ENCODE assay signal across 9 cellular contexts in genomic region chr12:30989754-30990153, GRCh38.
DNase-seq lines count a peak whose midpoint lies in the region; ATAC-seq, FAIRE-seq and TF ChIP-seq lines count a peak whose summit lies in the region.
"Had no signal": no experiment of that assay in that cellular context is flagged by ENCODE, and none has a peak within 500 bp of the region (broad histone marks: within the 10 kb centered on the region; RNA-seq: fewer than 3 reads in every experiment).

No MANE protein-coding gene starts in this region.

- H3K79me2 ChIP-seq in MM.1S (ENCODE audit: low read length): no peaks in the 10 kb centered on the region

- POLR2A ChIA-PET in AG04450 (lab: Yijun Ruan, JAX): no interaction called here
- POLR2A ChIA-PET in WTC11 (lab: Charles Lee): interaction anchor here (1.5 kb wide), 1 partner anchor 8 kb away, joined by 3 read pairs; no protein-coding TSS in a partner anchor

- CTCF ChIA-PET in AG04450 (lab: Charles Lee) (interaction anchor here (10.2 kb wide), 1 partner anchor 140 kb away, joined by 185 read pairs; no protein-coding TSS in a partner anchor), WTC11 (lab: Charles Lee) (interaction anchor here (0.8 to 4.9 kb wide), 17 partner anchors 9 to 282 kb away, joined by 3 to 65 read pairs (median 6); partner anchors contain the start of gene TSPAN11)

- DNase-seq in AG04450 (ENCODE audit: low read depth, low spot score): no peak
- no peak for DNase-seq in GM12892 (ENCODE audit: insufficient read length)
- peak; percentile 94 for DNase-seq in MM.1S
- DNase-seq in WTC11 (ENCODE audit: low spot score): peak; percentile 66
- DNase-seq in kidney tubule cell (ENCODE audit: low spot score): peak; percentile 49
- no peak for DNase-seq in frontal cortex (ENCODE audit: low spot score in 2 of 2)
- DNase-seq in T-helper 17 cell: no peak

- TF ChIP-seq POLR2A in GM12892 (IDR thresholded peaks at IDR 0.05; ENCODE audit: low read depth, low read length): no peak

- peaks cover 4% of the 10 kb centered on the region; the same call in 1 of the 2 replicates for H3F3A ChIP-seq in MM.1S (ENCODE audit: insufficient read depth, low read length)

- TF ChIP-seq CTCF in AG04450 (IDR thresholded peaks at IDR 0.05; ENCODE audit: low read depth, low read length) (peak; percentile 24; the same call in 1 of the 2 replicates), MM.1S (IDR thresholded peaks at IDR 0.05; ENCODE audit: low read length) (peak; percentile 89), WTC11 (IDR thresholded peaks at IDR 0.05) (no peak)

- H3K4me3 Mint-ChIP-seq in WTC11 (no peak overlapping the region), T-helper 17 cell (no peak overlapping the region)

- H4K20me1 ChIP-seq in MM.1S (ENCODE audit: insufficient read depth, low read length): no peaks in the 10 kb centered on the region

- peak; percentile 38 for FAIRE-seq in GM12892 (lab: Jason Lieb, UNC)
- FAIRE-seq in frontal cortex (lab: Jason Lieb, UNC): no peak

- H3K9me3 ChIP-seq in AG04450 (ENCODE audit: control insufficient read depth, insufficient read depth, low read length) (no peaks in the 10 kb centered on the region), MM.1S (replicated peaks; ENCODE audit: insufficient read depth, low read length) (no peaks in the 10 kb centered on the region), T-helper 17 cell (ENCODE audit: control insufficient read depth, low read length, poor library complexity, severe bottlenecking) (no peaks in the 10 kb centered on the region)

- peaks cover 17% of the 10 kb centered on the region for H3K4me1 ChIP-seq in MM.1S (ENCODE audit: low read length)

- H2AFZ ChIP-seq in MM.1S (ENCODE audit: low read length): peak overlapping the region; percentile 81

- ATAC-seq in WTC11: peak; percentile 75
- ATAC-seq in HG02763 (IDR thresholded peaks at IDR 0.05; ENCODE audit: unreplicated experiment): no peak
- ATAC-seq in T-helper 17 cell: no peak

- no peaks in the 10 kb centered on the region for H3K9me3 Mint-ChIP-seq in WTC11

- peak overlapping the region; percentile 25; the same call in 1 of the 2 replicates for H3K9ac ChIP-seq in MM.1S (ENCODE audit: low read length)

- H3K9me2 ChIP-seq in MM.1S (replicated peaks; ENCODE audit: insufficient read depth, low read length): no peaks in the 10 kb centered on the region

- H3K27ac Mint-ChIP-seq in WTC11 (no peak overlapping the region), T-helper 17 cell (no peak overlapping the region)

- no peaks in the 10 kb centered on the region for H3K36me3 ChIP-seq in MM.1S (replicated peaks; ENCODE audit: insufficient read depth, low read length)

- no peaks in the 10 kb centered on the region for H3K36me3 Mint-ChIP-seq in WTC11
- no peaks in the 10 kb centered on the region for H3K36me3 Mint-ChIP-seq in T-helper 17 cell (ENCODE audit: low read depth)

- H3K4me1 Mint-ChIP-seq in WTC11 (peaks cover 10% of the 10 kb centered on the region), T-helper 17 cell (no peaks in the 10 kb centered on the region)

- H3K4me2 ChIP-seq in MM.1S (ENCODE audit: low read depth, low read length): peak overlapping the region; percentile 25; the same call in 1 of the 2 replicates

- H3K27me3 Mint-ChIP-seq in WTC11 (ENCODE audit: low read depth) (no peaks in the 10 kb centered on the region), T-helper 17 cell (peaks cover 16% of the 10 kb centered on the region)

- peaks cover 5% of the 10 kb centered on the region for H3K27me3 ChIP-seq in AG04450 (ENCODE audit: control insufficient read depth, insufficient read depth, low read length)
- no peaks in the 10 kb centered on the region for H3K27me3 ChIP-seq in MM.1S (replicated peaks; ENCODE audit: insufficient read depth, low read length)

- no peak overlapping the region for H3K4me3 ChIP-seq in AG04450 (ENCODE audit: low read depth, low read length)
- no peak overlapping the region for H3K4me3 ChIP-seq in MM.1S (ENCODE audit: low read length)
- H3K4me3 ChIP-seq: skin epidermis had no signal

- H3K27ac ChIP-seq in AG04450 (ENCODE audit: low read depth, low read length): no peak overlapping the region
- H3K27ac ChIP-seq in MM.1S (ENCODE audit: low read length): peak overlapping the region; percentile 55; the same call in 1 of the 2 replicates
- H3K27ac ChIP-seq: skin epidermis had no signal

TF ChIP-seq in WTC11, 78 proteins besides CTCF, POLR2A, EP300 and RAD21 (continues in another document):
- TF ChIP-seq NFYB (CRISPR knock-in tag; conservative IDR thresholded peaks at IDR 0.05; ENCODE audit: low read depth) (no peak), ZNF317 (CRISPR knock-in tag; IDR thresholded peaks at IDR 0.05; ENCODE audit: borderline replicate concordance, low read depth) (no peak), ETV6 (CRISPR knock-in tag; IDR thresholded peaks at IDR 0.05) (no peak), TEAD4 (CRISPR knock-in tag; IDR thresholded peaks at IDR 0.05) (no peak), PRDM15 (CRISPR knock-in tag; IDR thresholded peaks at IDR 0.05) (no peak), PREB (CRISPR knock-in tag; IDR thresholded peaks at IDR 0.05; ENCODE audit: borderline replicate concordance) (no peak), NR3C1 (CRISPR knock-in tag; conservative IDR thresholded peaks at IDR 0.05; ENCODE audit: low read depth) (no peak), AR (CRISPR knock-in tag; IDR thresholded peaks at IDR 0.05) (no peak), E2F1 (CRISPR knock-in tag; IDR thresholded peaks at IDR 0.05) (no peak), TP53 (CRISPR knock-in tag; IDR thresholded peaks at IDR 0.05) (no peak), ZNF138 (CRISPR knock-in tag; conservative IDR thresholded peaks at IDR 0.05) (no peak)

Comparison
In these comparisons a context has a peak if more than half of its experiments do, and no peak if none do; other contexts are left out.
1. DNase-seq: peak in MM.1S (single experiment), WTC11 (single experiment) and kidney tubule cell (single experiment); none in AG04450 (single experiment), GM12892 (single experiment), frontal cortex (0 of 2) and T-helper 17 cell (0 of 3).